Comparison of ENCODE assay signal across 15 cellular contexts in genomic region chr5:59789894-59790293, GRCh38.
DNase-seq lines count a peak whose midpoint lies in the region; ATAC-seq, FAIRE-seq and TF ChIP-seq lines count a peak whose summit lies in the region.
"Had no signal": no experiment of that assay in that cellular context is flagged by ENCODE, and none has a peak within 500 bp of the region (broad histone marks: within the 10 kb centered on the region; RNA-seq: fewer than 3 reads in every experiment).

No MANE protein-coding gene starts in this region.

- peaks cover 20% of the 10 kb centered on the region for H3K4me1 Mint-ChIP-seq in activated T-helper 1 cell treated with anti-CD3 and anti-CD28 coated beads, Interleukin-12 subunit alpha, Interleukin-12 subunit beta, Interleukin-2, Interleukin-4 antibody, amounts not matched to agents 30 ng/mL and 10 ng/mL and 1 ng/mL, durations not matched to agents 14 hours and 24 hours and 36 hours (ENCODE audit: low read depth)
- H3K4me1 Mint-ChIP-seq in type B pancreatic cell (ENCODE audit: unreplicated experiment): peaks cover 26% of the 10 kb centered on the region

- no TSS peak for BruUV-seq in HepG2 (replicated peaks; lab: Mats Ljungman, UMichigan)

- TF ChIP-seq RAD21 in liver (IDR thresholded peaks at IDR 0.05) (no peak), HepG2 (CRISPR knock-in tag; IDR thresholded peaks at IDR 0.05) (no peak)

- H3K23ac ChIP-seq in mesenchymal stem cell (ENCODE audit: low read length in 2 of 2): no peak overlapping the region

- H3K27me3 ChIP-seq in liver (ENCODE audit: control insufficient read depth in 4 of 4, insufficient read depth in 4 of 4, low read length in 3 of 4) (peaks cover 0 to 8% (median 0%) of the 10 kb centered on the region in 4 donors), HepG2 (ENCODE audit: control insufficient read depth in 1 of 2, insufficient read depth in 2 of 2, low read length in 2 of 2) (no peaks in the 10 kb centered on the region), mesenchymal stem cell (ENCODE audit: control insufficient read depth in 1 of 2, insufficient read depth in 1 of 2, low read length in 2 of 2) (peaks cover 0 to 5% of the 10 kb centered on the region in 2 experiments), upper lobe of right lung (no peaks in the 10 kb centered on the region)
- H3K27me3 ChIP-seq: body of pancreas had no signal

- no peaks in the 10 kb centered on the region for H4K20me1 ChIP-seq in HepG2 (ENCODE audit: insufficient read depth, low read length)

- H2BK120ac ChIP-seq in mesenchymal stem cell (ENCODE audit: low read depth, low read length): no peak overlapping the region

- H3K4me1 ChIP-seq in liver (ENCODE audit: control insufficient read depth in 4 of 4, insufficient read depth in 4 of 4, low read length in 3 of 4) (no peaks in the 10 kb centered on the region), HepG2 (ENCODE audit: insufficient read depth, low read length) (no peaks in the 10 kb centered on the region), mesenchymal stem cell (ENCODE audit: control insufficient read depth, insufficient read depth, low read depth, low read length) (peaks cover 10% of the 10 kb centered on the region), upper lobe of right lung (no peaks in the 10 kb centered on the region)
- H3K4me1 ChIP-seq: body of pancreas had no signal

- no peak overlapping the region for H2BK5ac ChIP-seq in mesenchymal stem cell (ENCODE audit: low read depth, low read length, poor library complexity, severe bottlenecking)

- no peak overlapping the region for H3K4me3 ChIP-seq in liver (ENCODE audit: low read depth in 1 of 3, low read length in 3 of 3)
- H3K4me3 ChIP-seq in HepG2 (replicated peaks in 1 of 3; ENCODE audit: insufficient read depth in 1 of 3, low read depth in 2 of 3, low read length in 3 of 3): no peak overlapping the region
- no peak overlapping the region for H3K4me3 ChIP-seq in mesenchymal stem cell (ENCODE audit: insufficient read depth in 1 of 2, low read depth in 1 of 2, low read length in 2 of 2)
- no peak overlapping the region for H3K4me3 ChIP-seq in upper lobe of right lung
- H3K4me3 ChIP-seq: body of pancreas had no signal

- peaks cover 7% of the 10 kb centered on the region for H3K27me3 Mint-ChIP-seq in activated T-helper 1 cell treated with anti-CD3 and anti-CD28 coated beads, Interleukin-12 subunit alpha, Interleukin-12 subunit beta, Interleukin-2, Interleukin-4 antibody, amounts not matched to agents 30 ng/mL and 10 ng/mL and 1 ng/mL, durations not matched to agents 14 hours and 24 hours and 36 hours (ENCODE audit: insufficient read depth)
- H3K27me3 Mint-ChIP-seq in type B pancreatic cell: peaks cover 10% of the 10 kb centered on the region

- TF ChIP-seq EP300 in HepG2 (IDR thresholded peaks at IDR 0.05; ENCODE audit: low read depth in 2 of 2, low read length in 2 of 2) (no peak), HepG2 (CRISPR knock-in tag; IDR thresholded peaks at IDR 0.05; ENCODE audit: borderline replicate concordance) (no peak)

- H3K27ac Mint-ChIP-seq in activated T-helper 1 cell treated with anti-CD3 and anti-CD28 coated beads, Interleukin-12 subunit alpha, Interleukin-12 subunit beta, Interleukin-2, Interleukin-4 antibody, amounts not matched to agents 30 ng/mL and 10 ng/mL and 1 ng/mL, durations not matched to agents 14 hours and 24 hours and 36 hours: peak overlapping the region; percentile 69
- no peak overlapping the region for H3K27ac Mint-ChIP-seq in type B pancreatic cell

- no peak overlapping the region for H4K91ac ChIP-seq in mesenchymal stem cell (ENCODE audit: low read length)

- POLR2A ChIA-PET in HepG2 (lab: Yijun Ruan, JAX): no interaction called here

- H3K36me3 ChIP-seq in liver (ENCODE audit: control insufficient read depth in 4 of 4, insufficient read depth in 3 of 4, low read depth in 1 of 4, low read length in 3 of 4): no peaks in the 10 kb centered on the region
- H3K36me3 ChIP-seq in HepG2 (replicated peaks in 1 of 2; ENCODE audit: control insufficient read depth in 1 of 2, insufficient read depth in 2 of 2, low read length in 2 of 2): no peaks in the 10 kb centered on the region
- no peaks in the 10 kb centered on the region for H3K36me3 ChIP-seq in mesenchymal stem cell (ENCODE audit: control insufficient read depth in 1 of 2, insufficient read depth in 2 of 2, low read depth in 1 of 2, low read length in 2 of 2)
- no peaks in the 10 kb centered on the region for H3K36me3 ChIP-seq in upper lobe of right lung

- H4K8ac ChIP-seq in mesenchymal stem cell (ENCODE audit: low read length): no peak overlapping the region

- H3K14ac ChIP-seq in mesenchymal stem cell (ENCODE audit: low read length in 2 of 2): no peak overlapping the region

- ATAC-seq in HepG2 (no peak), upper lobe of right lung (no peak)

- H3K18ac ChIP-seq in mesenchymal stem cell (ENCODE audit: low read depth in 1 of 2, low read length in 2 of 2): no peak overlapping the region

- CTCF ChIA-PET in HepG2 (lab: Yijun Ruan, JAX; ENCODE audit: low intra/inter-chr PET ratio, low total read pairs): no interaction called here

- DNase-seq in HepG2 (ENCODE audit: low spot score): no peak
- DNase-seq in activated T-helper 1 cell treated with anti-CD3 and anti-CD28 coated beads, Interleukin-12 subunit alpha, Interleukin-12 subunit beta, Interleukin-2, Interleukin-4 antibody, amounts not matched to agents 30 ng/mL and 10 ng/mL and 1 ng/mL, durations not matched to agents 14 hours and 24 hours and 36 hours (ENCODE audit: low spot score): no peak
- no peak for DNase-seq in mesenchymal stem cell
- no peak for DNase-seq in upper lobe of right lung
- no peak for DNase-seq in caudate nucleus (lab: John Stamatoyannopoulos, UW)
- DNase-seq in stimulated activated CD8-positive, alpha-beta memory T cell treated with anti-CD3 and anti-CD28 coated beads, Interleukin-4, amount 100 ng/mL, for 48 hours: no peak
- DNase-seq in type B pancreatic cell (ENCODE audit: extremely low spot score, unreplicated experiment): no peak
- DNase-seq: activated T-cell treated with anti-CD3 and anti-CD28 coated beads, Interleukin-2, amount 50 U/mL, for 1 hour; body of pancreas; NCI-H2029 treated with DMSO at 0.1 percent for 48 hours; NCI-H748 treated with DMSO at 0.1 percent for 48 hours; posterior cingulate gyrus; SHP77 treated with DMSO at 0.1 percent for 48 hours had no signal

- no peaks in the 10 kb centered on the region for H3K79me1 ChIP-seq in mesenchymal stem cell (replicated peaks; ENCODE audit: low read length, poor library complexity, severe bottlenecking)

- intact Hi-C loops in HepG2 (cut with micrococcal nuclease; ENCODE audit: unreplicated experiment): no loop called here
- intact Hi-C loops in activated T-helper 1 cell treated with anti-CD3 and anti-CD28 coated beads, Interleukin-12 subunit alpha, Interleukin-12 subunit beta, Interleukin-2, Interleukin-4 antibody, amounts not matched to agents 30 ng/mL and 10 ng/mL and 1 ng/mL, durations not matched to agents 14 hours and 24 hours and 36 hours (cut with micrococcal nuclease): loop anchor here (2.0 to 10.0 kb wide), 3 partner anchors 21 to 765 kb away; no protein-coding TSS in a partner anchor
- intact Hi-C loops in upper lobe of right lung (cut with DNase I): no loop called here

- H3K4me3 Mint-ChIP-seq in activated T-helper 1 cell treated with anti-CD3 and anti-CD28 coated beads, Interleukin-12 subunit alpha, Interleukin-12 subunit beta, Interleukin-2, Interleukin-4 antibody, amounts not matched to agents 30 ng/mL and 10 ng/mL and 1 ng/mL, durations not matched to agents 14 hours and 24 hours and 36 hours: peak overlapping the region; percentile 9
- H3K4me3 Mint-ChIP-seq in type B pancreatic cell: no peak overlapping the region

- TF ChIP-seq POLR2A in HepG2 (IDR thresholded peaks at IDR 0.05; ENCODE audit: insufficient read depth in 1 of 2, low read depth in 2 of 2, low read length in 2 of 2): no peak

- H3K4me2 ChIP-seq in HepG2 (ENCODE audit: low read depth, low read length) (no peak overlapping the region), mesenchymal stem cell (ENCODE audit: low read length, poor library complexity, severe bottlenecking) (no peak overlapping the region)

- H3K27ac ChIP-seq in liver (ENCODE audit: low read depth in 1 of 2, low read length in 2 of 2) (peak overlapping the region; percentile 9 to 29), HepG2 (ENCODE audit: extremely low read length, insufficient read depth, low read length) (no peak overlapping the region), mesenchymal stem cell (ENCODE audit: low read length, poor library complexity, severe bottlenecking) (no peak overlapping the region), upper lobe of right lung (peak overlapping the region; percentile 13), caudate nucleus (ENCODE audit: low read depth, low read length) (no peak overlapping the region)
- H3K27ac ChIP-seq: body of pancreas had no signal

- H2AFZ ChIP-seq in HepG2 (ENCODE audit: low read length) (no peak overlapping the region), mesenchymal stem cell (ENCODE audit: low read depth, low read length) (no peak overlapping the region)

- no peak overlapping the region for H2BK15ac ChIP-seq in mesenchymal stem cell (ENCODE audit: low read depth, poor library complexity, severe bottlenecking)

- H3K79me2 ChIP-seq in HepG2 (ENCODE audit: insufficient read depth, low read length): no peaks in the 10 kb centered on the region

- H2BK12ac ChIP-seq in mesenchymal stem cell (ENCODE audit: low read length in 2 of 2): no peak overlapping the region

- H3K9me3 ChIP-seq in liver (ENCODE audit: control insufficient read depth in 4 of 4, low read length in 3 of 4): no peaks in the 10 kb centered on the region
- H3K9me3 ChIP-seq in HepG2 (ENCODE audit: low read length): no peaks in the 10 kb centered on the region
- no peaks in the 10 kb centered on the region for H3K9me3 ChIP-seq in mesenchymal stem cell (ENCODE audit: control insufficient read depth, low read length)
- H3K9me3 ChIP-seq in upper lobe of right lung: no peaks in the 10 kb centered on the region
- H3K9me3 ChIP-seq: body of pancreas had no signal

- H3K4ac ChIP-seq in mesenchymal stem cell (ENCODE audit: low read depth in 1 of 2, low read length in 2 of 2): no peak overlapping the region

- no peaks in the 10 kb centered on the region for H3K9me3 Mint-ChIP-seq in activated T-helper 1 cell treated with anti-CD3 and anti-CD28 coated beads, Interleukin-12 subunit alpha, Interleukin-12 subunit beta, Interleukin-2, Interleukin-4 antibody, amounts not matched to agents 30 ng/mL and 10 ng/mL and 1 ng/mL, durations not matched to agents 14 hours and 24 hours and 36 hours
- no peaks in the 10 kb centered on the region for H3K9me3 Mint-ChIP-seq in type B pancreatic cell

- H3K9ac ChIP-seq in liver (ENCODE audit: low read depth in 1 of 2, low read length in 2 of 2): no peak overlapping the region
- H3K9ac ChIP-seq in HepG2 (ENCODE audit: insufficient read depth, low read depth, low read length): no peak overlapping the region
- H3K9ac ChIP-seq in mesenchymal stem cell (ENCODE audit: low read length): no peak overlapping the region

- FAIRE-seq in HepG2 (lab: Jason Lieb, UNC): no peak
- FAIRE-seq: urothelium cell line had no signal

- WGBS in liver: 61% methylated on average over 2 of the region's 2 CpGs
- WGBS in HepG2 (ENCODE audit: low lambda C conversion rate): 100% methylated on average over 1 of the region's 2 CpGs
- 80% methylated on average over 1 of the region's 2 CpGs for WGBS in mesenchymal stem cell

- no peaks in the 10 kb centered on the region for H3K36me3 Mint-ChIP-seq in activated T-helper 1 cell treated with anti-CD3 and anti-CD28 coated beads, Interleukin-12 subunit alpha, Interleukin-12 subunit beta, Interleukin-2, Interleukin-4 antibody, amounts not matched to agents 30 ng/mL and 10 ng/mL and 1 ng/mL, durations not matched to agents 14 hours and 24 hours and 36 hours (ENCODE audit: low read depth)
- H3K36me3 Mint-ChIP-seq in type B pancreatic cell: no peaks in the 10 kb centered on the region

- peak overlapping the region; percentile 96 for H2AK5ac ChIP-seq in mesenchymal stem cell (ENCODE audit: low read length, severe bottlenecking)

- in situ Hi-C loops in HepG2 (cut with HindIII; ENCODE audit: extremely low pct_ligation_motif_present, low pct_unique_long_range_greater_than_20kb): no loop called here

- no peak for TF ChIP-seq CTCF in liver (IDR thresholded peaks at IDR 0.05; ENCODE audit: low read depth, low read length, missing input control)
- no peak for TF ChIP-seq CTCF in HepG2 (CRISPR knock-in tag; IDR thresholded peaks at IDR 0.05)
- no peak for TF ChIP-seq CTCF in upper lobe of right lung (IDR thresholded peaks at IDR 0.05)
- no peak for TF ChIP-seq CTCF in type B pancreatic cell (conservative IDR thresholded peaks at IDR 0.05)

Comparison
In these comparisons a context has a peak if more than half of its experiments do, and no peak if none do; other contexts are left out.
1. H3K27ac ChIP-seq: peak in liver (2 of 2) and upper lobe of right lung (single experiment); none in HepG2 (single experiment), mesenchymal stem cell (single experiment) and caudate nucleus (single experiment).